In the genomic region with DNA sequence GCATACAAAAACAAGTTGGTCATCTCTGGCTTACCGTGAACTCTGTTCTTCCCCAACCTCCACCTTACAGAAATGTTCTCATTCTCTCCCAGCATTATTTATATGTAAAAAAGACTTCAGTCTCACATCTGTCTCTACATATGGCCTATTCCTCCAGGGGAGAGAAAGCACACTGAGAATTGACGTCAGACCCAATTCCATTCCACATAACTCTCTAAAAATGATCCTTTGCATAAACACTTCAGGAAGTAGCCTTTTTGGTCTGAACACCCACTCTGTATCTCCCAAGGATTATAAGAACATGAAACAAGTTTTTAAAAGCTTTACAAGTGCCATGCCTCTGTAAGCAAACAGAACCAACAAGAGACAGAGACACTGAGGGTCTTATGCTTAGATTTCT, we compare ENCODE assay signal across 17 cellular contexts. TPM values are rescaled to one million over a fixed set of nuclear protein-coding genes. Genes with fewer than 3 reads are reported as not detected.
DNase-seq lines count a peak whose midpoint lies in the region; ATAC-seq and TF ChIP-seq lines count a peak whose summit lies in the region.
"Had no signal": no experiment of that assay in that cellular context is flagged by ENCODE, and none has a peak within 500 bp of the region (broad histone marks: within the 10 kb centered on the region; RNA-seq: fewer than 3 reads in every experiment).

No MANE protein-coding gene starts in this region.

- H3K27me3 Mint-ChIP-seq in T-helper 2 cell treated with Interferon-gamma antibody and Interleukin-4, amounts not matched to agents 5 μg/mL and 100 μg/mL, for 36 hours (ENCODE audit: low read depth): no peaks in the 10 kb centered on the region
- H3K27me3 Mint-ChIP-seq: activated B cell treated with CpG ODN at 0.5 μM for 24 hours; activated naive CD8-positive, alpha-beta T cell treated with anti-CD3 and anti-CD28 coated beads, Interleukin-2, amount 10 ng/mL, durations not matched to agents 7 days and 5 days; dendritic cell treated with granulocyte-macrophage colony-stimulating factor and Interleukin-4, amounts not matched to agents 40 ng/mL and 50 ng/mL, for 4 days; naive thymus-derived CD8-positive, alpha-beta T cell had no signal

- H3K27ac Mint-ChIP-seq in T-helper 2 cell treated with Interferon-gamma antibody and Interleukin-4, amounts not matched to agents 5 μg/mL and 100 μg/mL, for 36 hours: no peak overlapping the region
- H3K27ac Mint-ChIP-seq: activated B cell treated with CpG ODN at 0.5 μM for 24 hours; activated naive CD8-positive, alpha-beta T cell treated with anti-CD3 and anti-CD28 coated beads, Interleukin-2, amount 10 ng/mL, durations not matched to agents 7 days and 5 days; dendritic cell treated with granulocyte-macrophage colony-stimulating factor and Interleukin-4, amounts not matched to agents 40 ng/mL and 50 ng/mL, for 4 days had no signal

- H3K9me3 ChIP-seq in left ventricle myocardium inferior (replicated peaks): no peaks in the 10 kb centered on the region
- no peaks in the 10 kb centered on the region for H3K9me3 ChIP-seq in endocrine pancreas (ENCODE audit: control insufficient read depth, low read length)
- no peaks in the 10 kb centered on the region for H3K9me3 ChIP-seq in muscle layer of duodenum (ENCODE audit: control insufficient read depth in 1 of 2, low read length in 2 of 2)
- H3K9me3 ChIP-seq: tibial nerve had no signal

- no peak for ATAC-seq in left cardiac atrium
- no peak for ATAC-seq in GM18520 (IDR thresholded peaks at IDR 0.05; ENCODE audit: unreplicated experiment)
- ATAC-seq: naive thymus-derived CD8-positive, alpha-beta T cell had no signal

- H3K36me3 Mint-ChIP-seq in T-helper 2 cell treated with Interferon-gamma antibody and Interleukin-4, amounts not matched to agents 5 μg/mL and 100 μg/mL, for 36 hours (ENCODE audit: low read depth): peaks cover 21% of the 10 kb centered on the region

- peak overlapping the region; percentile 29 for H3K27ac ChIP-seq in left ventricle myocardium inferior (replicated peaks)
- peak overlapping the region; percentile 67 for H3K27ac ChIP-seq in muscle layer of duodenum (ENCODE audit: low read length)
- peak overlapping the region; percentile 41 for H3K27ac ChIP-seq in urinary bladder (ENCODE audit: low read depth)
- H3K27ac ChIP-seq: tibial nerve had no signal

- intact Hi-C loops in left ventricle myocardium inferior (cut with micrococcal nuclease) (no loop called here), left cardiac atrium (cut with DNase I) (no loop called here)

- H3K4me1 ChIP-seq in left ventricle myocardium inferior (peaks cover 30% of the 10 kb centered on the region), endocrine pancreas (ENCODE audit: control insufficient read depth, insufficient read depth, low read length) (no peaks in the 10 kb centered on the region), muscle layer of duodenum (ENCODE audit: control insufficient read depth in 1 of 2, insufficient read depth in 2 of 2, low read length in 2 of 2) (peaks cover 0 to 13% of the 10 kb centered on the region in 2 donors), urinary bladder (ENCODE audit: insufficient read depth) (no peaks in the 10 kb centered on the region)

- TF ChIP-seq CTCF in left ventricle myocardium inferior (IDR thresholded peaks at IDR 0.05; ENCODE audit: borderline replicate concordance) (no peak), GM10266 (IDR thresholded peaks at IDR 0.05; ENCODE audit: control insufficient read depth, insufficient read depth, low read depth, missing control alignments) (no peak)

- peaks cover 7% of the 10 kb centered on the region for H3K4me1 Mint-ChIP-seq in T-helper 2 cell treated with Interferon-gamma antibody and Interleukin-4, amounts not matched to agents 5 μg/mL and 100 μg/mL, for 36 hours (ENCODE audit: low read depth)
- H3K4me1 Mint-ChIP-seq: activated B cell treated with CpG ODN at 0.5 μM for 24 hours; naive thymus-derived CD8-positive, alpha-beta T cell had no signal

- H3K9me3 Mint-ChIP-seq in T-helper 2 cell treated with Interferon-gamma antibody and Interleukin-4, amounts not matched to agents 5 μg/mL and 100 μg/mL, for 36 hours: no peaks in the 10 kb centered on the region
- H3K9me3 Mint-ChIP-seq: activated B cell treated with CpG ODN at 0.5 μM for 24 hours; activated naive CD8-positive, alpha-beta T cell treated with anti-CD3 and anti-CD28 coated beads, Interleukin-2, amount 10 ng/mL, durations not matched to agents 7 days and 5 days; dendritic cell treated with granulocyte-macrophage colony-stimulating factor and Interleukin-4, amounts not matched to agents 40 ng/mL and 50 ng/mL, for 4 days; naive thymus-derived CD8-positive, alpha-beta T cell had no signal

- no peak overlapping the region for H3K4me3 Mint-ChIP-seq in T-helper 2 cell treated with Interferon-gamma antibody and Interleukin-4, amounts not matched to agents 5 μg/mL and 100 μg/mL, for 36 hours
- H3K4me3 Mint-ChIP-seq: activated B cell treated with CpG ODN at 0.5 μM for 24 hours; activated naive CD8-positive, alpha-beta T cell treated with anti-CD3 and anti-CD28 coated beads, Interleukin-2, amount 10 ng/mL, durations not matched to agents 7 days and 5 days; dendritic cell treated with granulocyte-macrophage colony-stimulating factor and Interleukin-4, amounts not matched to agents 40 ng/mL and 50 ng/mL, for 4 days; naive thymus-derived CD8-positive, alpha-beta T cell had no signal

- peak overlapping the region; percentile 23 for H3K9ac ChIP-seq in endocrine pancreas (ENCODE audit: control insufficient read depth, insufficient read depth, low read length)

- H3K4me3 ChIP-seq in left ventricle myocardium inferior: no peak overlapping the region
- peak overlapping the region; percentile 28 for H3K4me3 ChIP-seq in endocrine pancreas (ENCODE audit: control insufficient read depth, insufficient read depth, low read length)
- no peak overlapping the region for H3K4me3 ChIP-seq in muscle layer of duodenum (ENCODE audit: low read depth in 1 of 2, low read length in 2 of 2)
- no peak overlapping the region for H3K4me3 ChIP-seq in urinary bladder (ENCODE audit: low read depth, low read length)
- H3K4me3 ChIP-seq: tibial nerve had no signal

- no peaks in the 10 kb centered on the region for H3K27me3 ChIP-seq in left ventricle myocardium inferior (ENCODE audit: low read depth)
- H3K27me3 ChIP-seq in endocrine pancreas (ENCODE audit: control insufficient read depth, insufficient read depth, low read length): no peaks in the 10 kb centered on the region
- H3K27me3 ChIP-seq in muscle layer of duodenum (ENCODE audit: low read depth, low read length): no peaks in the 10 kb centered on the region
- H3K27me3 ChIP-seq: tibial nerve had no signal

- WGBS in urinary bladder: 33% methylated on average over 2 of the region's 2 CpGs

- DNase-seq in left ventricle myocardium inferior (no peak), left cardiac atrium (no peak), GM10266 (ENCODE audit: extremely low spot score) (no peak)
- DNase-seq in T-helper 2 cell treated with Interferon-gamma antibody and Interleukin-4, amounts not matched to agents 5 μg/mL and 100 μg/mL, for 36 hours (ENCODE audit: low spot score): no peak
- DNase-seq: ACHN; activated B cell treated with CpG ODN at 0.5 μM for 24 hours; activated CD8-positive, alpha-beta memory T cell treated with anti-CD3 and anti-CD28 coated beads, Interleukin-2, amount 50 U/mL, for 4 hours; activated naive CD8-positive, alpha-beta T cell treated with anti-CD3 and anti-CD28 coated beads, Interleukin-2, amount 10 ng/mL, durations not matched to agents 7 days and 5 days; naive thymus-derived CD8-positive, alpha-beta T cell; NCI-H2107; SW 1271 had no signal

- no peaks in the 10 kb centered on the region for H3K36me3 ChIP-seq in left ventricle myocardium inferior
- peaks cover under 1% of the 10 kb centered on the region for H3K36me3 ChIP-seq in endocrine pancreas (ENCODE audit: control insufficient read depth, insufficient read depth, low read length)
- peaks cover under 1 to 4% of the 10 kb centered on the region in 2 donors for H3K36me3 ChIP-seq in muscle layer of duodenum (ENCODE audit: control insufficient read depth in 1 of 2, insufficient read depth in 2 of 2, low read length in 2 of 2)
- peaks cover 1% of the 10 kb centered on the region for H3K36me3 ChIP-seq in urinary bladder (ENCODE audit: insufficient read depth)

RNA-seq across cellular contexts. Expression of a gene that starts 48.4 kb away (rescaled TPM):
- 6.5 TPM for total RNA-seq in left ventricle myocardium inferior
- total RNA-seq in left cardiac atrium: 10 to 100 TPM; 30.3 to 37.2 TPM
- 22.7 TPM for total RNA-seq in urinary bladder
- 6.8 TPM for polyA plus RNA-seq in urinary bladder

RNA-seq across cellular contexts. Expression of a gene that starts 56.8 kb away (rescaled TPM):
- 14.4 TPM for total RNA-seq in left ventricle myocardium inferior
- 100 to 1,000 TPM in 1 of 2 donors, 10 to 100 TPM in 1; 31.5 to 116 TPM for total RNA-seq in left cardiac atrium
- total RNA-seq in urinary bladder: 57.7 TPM
- 21.3 TPM for polyA plus RNA-seq in urinary bladder
